Comparison of ENCODE assay signal across 23 cellular contexts in genomic region chr11:11270236-11270775, GRCh38.
DNase-seq lines count a peak whose midpoint lies in the region; TF ChIP-seq lines count a peak whose summit lies in the region.
"Had no signal": no experiment of that assay in that cellular context is flagged by ENCODE, and none has a peak within 500 bp of the region (broad histone marks: within the 10 kb centered on the region; RNA-seq: fewer than 3 reads in every experiment).

No MANE protein-coding gene starts in this region.

- H3K9me3 Mint-ChIP-seq in dendritic cell treated with granulocyte-macrophage colony-stimulating factor and Interleukin-4, amounts not matched to agents 40 ng/mL and 50 ng/mL, for 4 days = peaks cover 3% of the 10 kb centered on the region
- peaks cover 12% of the 10 kb centered on the region for H3K9me3 Mint-ChIP-seq in endodermal cell
- H3K9me3 Mint-ChIP-seq: CD4-positive, alpha-beta T cell; HFFc6 had no signal

- no peak overlapping the region for H3K9ac ChIP-seq in endodermal cell (ENCODE audit: extremely low read depth, low read length, poor library complexity, severe bottlenecking)
- H3K9ac ChIP-seq: BLaER1 treated with 17β-estradiol and CSF1 and Interleukin-3, amounts not matched to agents 10 nM and 100 nM had no signal

- peaks cover 76% of the 10 kb centered on the region for H3K36me3 Mint-ChIP-seq in dendritic cell treated with granulocyte-macrophage colony-stimulating factor and Interleukin-4, amounts not matched to agents 40 ng/mL and 50 ng/mL, for 4 days (ENCODE audit: low read depth)
- H3K36me3 Mint-ChIP-seq in endodermal cell (ENCODE audit: low read depth) = peaks cover 3% of the 10 kb centered on the region
- H3K36me3 Mint-ChIP-seq: CD14-positive monocyte had no signal

- no peak overlapping the region for H3K27ac ChIP-seq in endodermal cell (ENCODE audit: low read depth, low read length)
- H3K27ac ChIP-seq: A549; BLaER1 treated with 17β-estradiol and CSF1 and Interleukin-3, amounts not matched to agents 10 nM and 100 nM had no signal

- peaks cover 23% of the 10 kb centered on the region for H3K27me3 Mint-ChIP-seq in dendritic cell treated with granulocyte-macrophage colony-stimulating factor and Interleukin-4, amounts not matched to agents 40 ng/mL and 50 ng/mL, for 4 days
- H3K27me3 Mint-ChIP-seq in endodermal cell (ENCODE audit: insufficient read depth) = no peaks in the 10 kb centered on the region

- H3K27ac Mint-ChIP-seq in dendritic cell treated with granulocyte-macrophage colony-stimulating factor and Interleukin-4, amounts not matched to agents 40 ng/mL and 50 ng/mL, for 4 days = peak overlapping the region; percentile 23
- H3K27ac Mint-ChIP-seq in endodermal cell = no peak overlapping the region
- H3K27ac Mint-ChIP-seq: CD14-positive monocyte; CD4-positive, alpha-beta T cell; CD8-positive, alpha-beta memory T cell; GM23338; HFFc6 had no signal

- no peaks in the 10 kb centered on the region for H3K27me3 ChIP-seq in endodermal cell (ENCODE audit: control insufficient read depth, insufficient read depth, low read length, poor library complexity, severe bottlenecking)
- H3K27me3 ChIP-seq: BE2C; BLaER1 treated with 17β-estradiol and CSF1 and Interleukin-3, amounts not matched to agents 10 nM and 100 nM had no signal

- no peak overlapping the region for H3K4me3 ChIP-seq in endodermal cell (ENCODE audit: low read length)
- H3K4me3 ChIP-seq: A549; BLaER1 treated with 17β-estradiol and CSF1 and Interleukin-3, amounts not matched to agents 10 nM and 100 nM; GM12878; GM23338; HAP-1 had no signal

- 89% methylated on average over 6 of the region's 6 CpGs; no CpG with 5 or more reads in 1 of the 2 experiments for WGBS in endodermal cell (ENCODE audit: insufficient coverage in 1 of 2, insufficient read length in 1 of 2), 2 experiments

- intact Hi-C loops in dendritic cell treated with granulocyte-macrophage colony-stimulating factor and Interleukin-4, amounts not matched to agents 40 ng/mL and 50 ng/mL, for 4 days (cut with micrococcal nuclease) = no loop called here

- H3K4me1 Mint-ChIP-seq in dendritic cell treated with granulocyte-macrophage colony-stimulating factor and Interleukin-4, amounts not matched to agents 40 ng/mL and 50 ng/mL, for 4 days (ENCODE audit: low read depth) = peaks cover 57% of the 10 kb centered on the region
- peaks cover 4% of the 10 kb centered on the region for H3K4me1 Mint-ChIP-seq in endodermal cell
- H3K4me1 Mint-ChIP-seq: CD14-positive monocyte; CD8-positive, alpha-beta memory T cell had no signal

- H3K9me3 ChIP-seq in endodermal cell (ENCODE audit: control insufficient read depth, low read length) = no peaks in the 10 kb centered on the region
- H3K9me3 ChIP-seq: A549, BE2C, HAP-1 had no signal

- no peak for TF ChIP-seq CTCF in endodermal cell (conservative IDR thresholded peaks at IDR 0.05)

- no peaks in the 10 kb centered on the region for H3K4me1 ChIP-seq in endodermal cell (ENCODE audit: control insufficient read depth, insufficient read depth, low read length)
- H3K4me1 ChIP-seq: A549, BE2C, HAP-1 had no signal

- H3K36me3 ChIP-seq in endodermal cell (ENCODE audit: control insufficient read depth, insufficient read depth, low read length) = no peaks in the 10 kb centered on the region
- H3K36me3 ChIP-seq: BE2C; BLaER1 treated with 17β-estradiol and CSF1 and Interleukin-3, amounts not matched to agents 10 nM and 100 nM; HAP-1 had no signal

- no peak overlapping the region for H3K4me3 Mint-ChIP-seq in dendritic cell treated with granulocyte-macrophage colony-stimulating factor and Interleukin-4, amounts not matched to agents 40 ng/mL and 50 ng/mL, for 4 days
- H3K4me3 Mint-ChIP-seq in endodermal cell = no peak overlapping the region
- H3K4me3 Mint-ChIP-seq: CD14-positive monocyte; CD4-positive, alpha-beta T cell; CD8-positive, alpha-beta memory T cell; GM23338; HFFc6 had no signal

- DNase-seq in endodermal cell = peak; percentile 22
- DNase-seq in mesenteric fat pad (ENCODE audit: low spot score) = peak; percentile 85
- DNase-seq in occipital lobe (lab: John Stamatoyannopoulos, UW) = no peak
- DNase-seq in iPS-NIHi11 (ENCODE audit: low spot score) = no peak
- no peak for DNase-seq in hepatic stellate cell (ENCODE audit: low spot score)
- DNase-seq: 8988T; ACHN; AML-193; BE2C; CD4-positive, alpha-beta T cell; CD8-positive, alpha-beta memory T cell; DMS 273 treated with DMSO at 0.1 percent for 48 hours; DMS79; EL; GDM1; HFFc6 had no signal

Comparison
In these comparisons a context has a peak if more than half of its experiments do, and no peak if none do; other contexts are left out.
1. DNase-seq: peak in endodermal cell (single experiment) and mesenteric fat pad (single experiment); none in occipital lobe (single experiment), iPS-NIHi11 (single experiment) and hepatic stellate cell (single experiment).